In genomic region chr17:44221072-44221861, GRCh38 we compare ENCODE assay signal across 8 cellular contexts. TPM values are rescaled to one million over a fixed set of nuclear protein-coding genes. Genes with fewer than 3 reads are reported as not detected.
DNase-seq lines count a peak whose midpoint lies in the region; ATAC-seq and TF ChIP-seq lines count a peak whose summit lies in the region.

No MANE protein-coding gene starts in this region.

- intact Hi-C loops in psoas muscle (cut with DNase I), result loop anchor here in 1 of 2 donors (5.0 kb wide), 1 partner anchor 281 kb away; the partner anchor contains the start of gene GPATCH8

- in situ Hi-C loops in GM13976 (cut with MboI; ENCODE audit: low sequenced_read_pairs, unreplicated experiment) (loop anchor here (25.0 kb wide), 1 partner anchor 291 kb away; the partner anchor contains the start of gene GPATCH8), astrocyte of the cerebellum (cut with HindIII; ENCODE audit: low sequenced_read_pairs) (no loop called here)

- H3K27me3 ChIP-seq in psoas muscle (ENCODE audit: insufficient read depth in 3 of 3, low read length in 2 of 3), result no peaks in the 10 kb centered on the region

- H3K27ac ChIP-seq in psoas muscle, result peak overlapping the region; percentile 98

- TF ChIP-seq CTCF in GM13976 (IDR thresholded peaks at IDR 0.05; ENCODE audit: borderline replicate concordance, control extremely low read depth, extremely low read depth, insufficient read depth, missing control alignments) (no peak), astrocyte of the cerebellum (IDR thresholded peaks at IDR 0.05; ENCODE audit: low read depth, low read length, missing control alignments) (no peak), psoas muscle (IDR thresholded peaks at IDR 0.05) (no peak)

- peak overlapping the region; percentile 91 for H3K4me3 ChIP-seq in astrocyte of the cerebellum (ENCODE audit: low read depth, low read length)
- peak overlapping the region; percentile 85 for H3K4me3 ChIP-seq in psoas muscle

- DNase-seq in GM13976 (ENCODE audit: low spot score) (peak; percentile 84), NCI-H1930 (lab: John Stamatoyannopoulos, UW) (peak; percentile 59 to 64), T-helper 2 cell (peak in 4 of 5 experiments; percentile 39 to 78 (median 61)), astrocyte of the cerebellum (ENCODE audit: low read depth) (peak; percentile 57), hepatic stellate cell (ENCODE audit: low spot score) (peak; percentile 82), psoas muscle (peak; percentile 67 to 88), 8988T (no peak)

- peaks cover 0 to 12% of the 10 kb centered on the region in 2 donors for H3K36me3 ChIP-seq in psoas muscle (ENCODE audit: insufficient read depth in 1 of 2, low read depth in 1 of 2)

- peaks cover 36% of the 10 kb centered on the region for H3K4me1 ChIP-seq in psoas muscle

- no peaks in the 10 kb centered on the region for H3K9me3 ChIP-seq in psoas muscle

- peak; percentile 21 to 59 (median 36) for ATAC-seq in psoas muscle
- ATAC-seq in HG03520 (IDR thresholded peaks at IDR 0.05; ENCODE audit: unreplicated experiment), result no peak

- WGBS in psoas muscle, 3 donors, result 0% methylated on average over 53 to 54 of the region's 54 CpGs

RNA-seq across cellular contexts. Expression of gene UBTF, which starts 1.8 kb away (rescaled TPM):
- 10 to 100 TPM; 42.3 to 67.5 (median 49.9) TPM for total RNA-seq in psoas muscle
- polyA plus RNA-seq in psoas muscle, result 10 to 100 TPM; 36.0 to 49.4 (median 36.1) TPM

RNA-seq across cellular contexts. Expression of gene ATXN7L3, which starts 21.6 kb away (rescaled TPM):
- total RNA-seq in psoas muscle, result 10 to 100 TPM; 25.6 to 42.6 (median 38.8) TPM
- 10 to 100 TPM; 20.4 to 35.1 (median 21.8) TPM for polyA plus RNA-seq in psoas muscle

RNA-seq across cellular contexts. Expression of gene TMUB2, which starts 34.5 kb away (rescaled TPM):
- 10 to 100 TPM; 14.1 to 20.9 (median 20.3) TPM for total RNA-seq in psoas muscle
- 10 to 100 TPM; 22.8 to 44.4 (median 34.7) TPM for polyA plus RNA-seq in psoas muscle

RNA-seq across cellular contexts. Expression of gene SLC4A1, which starts 46.7 kb away (rescaled TPM):
- total RNA-seq in psoas muscle, result 1 to 10 TPM in 2 of 4 donors, under 1 TPM in 1, not detected in 1; 0.26 to 7.2 (median 2.2) TPM
- under 1 TPM in 1 of 3 donors, not detected in 2; 0.29 TPM for polyA plus RNA-seq in psoas muscle

RNA-seq across cellular contexts. Expression of gene ASB16, which starts 50.8 kb away (rescaled TPM):
- total RNA-seq in psoas muscle, result 10 to 100 TPM; 17.0 to 43.4 (median 26.1) TPM
- polyA plus RNA-seq in psoas muscle, result 10 to 100 TPM in 1 of 3 donors, 1 to 10 TPM in 2; 1.1 to 16.5 (median 9.9) TPM
